Comparison of ENCODE assay signal across 8 cellular contexts in the genomic region with DNA sequence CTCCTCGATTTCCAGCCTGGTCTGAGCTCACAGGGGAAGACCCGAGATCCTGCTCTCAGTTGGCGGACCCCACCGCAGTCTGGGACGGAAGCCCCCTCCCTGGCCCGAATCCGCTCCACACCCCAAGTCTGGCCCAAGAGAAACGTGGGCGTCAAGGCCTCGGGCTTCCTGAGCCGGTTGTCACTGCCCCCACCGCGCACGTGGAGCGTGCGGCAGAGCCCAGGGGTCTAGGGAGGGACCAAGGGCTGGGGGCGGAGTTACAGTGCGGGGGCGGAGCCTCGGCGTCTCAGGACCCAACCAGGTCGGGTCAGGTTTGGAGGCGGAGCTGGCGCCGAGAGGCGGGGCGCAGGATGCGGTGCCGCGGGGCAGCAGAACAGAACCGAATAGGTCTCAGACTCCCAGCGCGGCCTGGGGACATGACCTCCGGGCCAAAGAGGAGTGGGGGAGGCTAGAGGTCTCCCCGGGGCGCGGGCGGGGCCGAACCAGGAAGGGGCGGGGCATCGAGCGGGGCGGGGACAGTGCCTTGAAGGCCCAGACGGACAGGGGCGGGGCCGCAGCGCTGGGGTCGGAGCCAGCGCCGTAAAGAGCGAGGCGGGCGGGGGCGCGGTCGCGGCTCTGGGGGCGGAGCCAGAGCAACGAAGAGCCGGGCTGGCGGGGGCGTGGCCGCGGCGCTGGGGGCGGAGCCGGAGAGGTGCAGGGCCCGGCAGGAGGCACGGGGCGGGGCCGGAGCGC. TPM values are rescaled to one million over a fixed set of nuclear protein-coding genes. Genes with fewer than 3 reads are reported as not detected.
DNase-seq lines count a peak whose midpoint lies in the region; ATAC-seq and TF ChIP-seq lines count a peak whose summit lies in the region.

No MANE protein-coding gene starts in this region.

- ATAC-seq in HG02623 (IDR thresholded peaks at IDR 0.05; ENCODE audit: unreplicated experiment), result peak; percentile 58
- ATAC-seq in psoas muscle, result peak; percentile 93 to 97 (median 96)

- TF ChIP-seq CTCF in GM10248 (IDR thresholded peaks at IDR 0.05; ENCODE audit: control extremely low read depth, extremely low read depth, low read depth, missing control alignments) (no peak), right atrium auricular region (IDR thresholded peaks at IDR 0.05) (no peak), psoas muscle (IDR thresholded peaks at IDR 0.05) (no peak)

- H3K27me3 ChIP-seq in right atrium auricular region (no peaks in the 10 kb centered on the region), psoas muscle (ENCODE audit: insufficient read depth in 3 of 3, low read length in 2 of 3) (peaks cover 0 to 47% (median 12%) of the 10 kb centered on the region in 3 donors)

- peak overlapping the region; percentile 78 for H3K4me3 Mint-ChIP-seq in T-helper 1 cell treated with Interleukin-12 subunit alpha and Interleukin-12 subunit beta and Interleukin-4 antibody, amounts not matched to agents 30 μg/mL and 1 μg/mL, for 36 hours

- peak overlapping the region; percentile 42 to 75 for H3K27ac ChIP-seq in right atrium auricular region
- H3K27ac ChIP-seq in psoas muscle, result peak overlapping the region; percentile 71
- H3K27ac ChIP-seq in urinary bladder (ENCODE audit: low read depth), result no peak overlapping the region

- H3K9me3 ChIP-seq in right atrium auricular region, result no peaks in the 10 kb centered on the region
- no peaks in the 10 kb centered on the region for H3K9me3 ChIP-seq in psoas muscle

- POLR2A ChIA-PET in GM10248 (lab: Yijun Ruan, JAX), result interaction anchor here (0.6 kb wide), 1 partner anchor 117 kb away, joined by 5 read pairs; no protein-coding TSS in a partner anchor

- H3K4me3 ChIP-seq in right atrium auricular region, result peak overlapping the region; percentile 44 to 60
- H3K4me3 ChIP-seq in psoas muscle, result peak overlapping the region; percentile 63
- peak overlapping the region; percentile 53 for H3K4me3 ChIP-seq in urinary bladder (ENCODE audit: low read depth, low read length)

- H3K4me1 Mint-ChIP-seq in T-helper 1 cell treated with Interleukin-12 subunit alpha and Interleukin-12 subunit beta and Interleukin-4 antibody, amounts not matched to agents 30 μg/mL and 1 μg/mL, for 36 hours (ENCODE audit: low read depth), result peaks cover 18% of the 10 kb centered on the region

- H3K27ac Mint-ChIP-seq in T-helper 1 cell treated with Interleukin-12 subunit alpha and Interleukin-12 subunit beta and Interleukin-4 antibody, amounts not matched to agents 30 μg/mL and 1 μg/mL, for 36 hours, result peak overlapping the region; percentile 79

- H3K36me3 ChIP-seq in right atrium auricular region (no peaks in the 10 kb centered on the region), psoas muscle (ENCODE audit: insufficient read depth in 1 of 2, low read depth in 1 of 2) (no peaks in the 10 kb centered on the region), urinary bladder (ENCODE audit: insufficient read depth) (no peaks in the 10 kb centered on the region)

- H3K27me3 Mint-ChIP-seq in T-helper 1 cell treated with Interleukin-12 subunit alpha and Interleukin-12 subunit beta and Interleukin-4 antibody, amounts not matched to agents 30 μg/mL and 1 μg/mL, for 36 hours (ENCODE audit: low read depth), result peaks cover 6% of the 10 kb centered on the region

- CTCF ChIA-PET in GM10248 (lab: Yijun Ruan, JAX), result interaction anchor here (1.1 to 2.1 kb wide), 4 partner anchors 9 to 100 kb away, joined by 3 to 16 read pairs (median 6); no protein-coding TSS in a partner anchor

- DNase-seq in GM10248 (ENCODE audit: extremely low spot score) (peak; percentile 99), NCI-H1105 treated with DMSO at 0.1 percent for 48 hours (lab: John Stamatoyannopoulos, UW) (peak; percentile 73), anterior cingulate cortex (lab: John Stamatoyannopoulos, UW) (peak; percentile 32 to 97 (median 90)), right atrium auricular region (ENCODE audit: low spot score) (peak; percentile 95), psoas muscle (peak; percentile 97 to 99)

- WGBS in psoas muscle, 3 donors, result 3 to 7% (median 4%) methylated on average over 30 to 72 of the region's 72 CpGs
- 3% methylated on average over 72 of the region's 72 CpGs for WGBS in urinary bladder

- H3K4me1 ChIP-seq in right atrium auricular region (peaks cover 0 to 42% of the 10 kb centered on the region in 2 donors), psoas muscle (peaks cover 13% of the 10 kb centered on the region), urinary bladder (ENCODE audit: insufficient read depth) (no peaks in the 10 kb centered on the region)

- intact Hi-C loops in psoas muscle (cut with DNase I), result no loop called here

- H3K9me3 Mint-ChIP-seq in T-helper 1 cell treated with Interleukin-12 subunit alpha and Interleukin-12 subunit beta and Interleukin-4 antibody, amounts not matched to agents 30 μg/mL and 1 μg/mL, for 36 hours, result no peaks in the 10 kb centered on the region

- no peaks in the 10 kb centered on the region for H3K36me3 Mint-ChIP-seq in T-helper 1 cell treated with Interleukin-12 subunit alpha and Interleukin-12 subunit beta and Interleukin-4 antibody, amounts not matched to agents 30 μg/mL and 1 μg/mL, for 36 hours (ENCODE audit: low read depth)

RNA-seq across cellular contexts. Expression of gene ZFPM1, which starts 0.4 kb away (rescaled TPM):
- total RNA-seq in right atrium auricular region (1 to 10 TPM; 1.7 to 2.4 TPM), psoas muscle (1 to 10 TPM; 2.3 to 2.9 (median 2.6) TPM), urinary bladder (2.7 TPM)
- polyA plus RNA-seq in psoas muscle (1 to 10 TPM in 1 of 3 donors, under 1 TPM in 2; 0.43 to 1.4 (median 0.56) TPM), urinary bladder (2.1 TPM)
